In genomic region chr3:119239421-119239820, GRCh38 we compare ENCODE assay signal across 8 cellular contexts. TPM values are rescaled to one million over a fixed set of nuclear protein-coding genes. Genes with fewer than 3 reads are reported as not detected.
DNase-seq lines count a peak whose midpoint lies in the region; ATAC-seq and TF ChIP-seq lines count a peak whose summit lies in the region.

No MANE protein-coding gene starts in this region.

- peaks cover 24% of the 10 kb centered on the region for H3K4me1 Mint-ChIP-seq in T-helper 17 cell
- H3K4me1 Mint-ChIP-seq in stimulated activated memory B cell treated with anti-CD40 and anti-IgM and Interleukin-4, amounts not matched to agents 10 μg/mL and 1 μg/mL and 100 μg/mL, for 72 hours = peaks cover 25% of the 10 kb centered on the region

- H3K27me3 Mint-ChIP-seq in T-helper 17 cell = no peaks in the 10 kb centered on the region
- H3K27me3 Mint-ChIP-seq in stimulated activated memory B cell treated with anti-CD40 and anti-IgM and Interleukin-4, amounts not matched to agents 10 μg/mL and 1 μg/mL and 100 μg/mL, for 72 hours = no peaks in the 10 kb centered on the region

- DNase-seq in NCI-H2227 treated with DMSO at 0.1 percent for 48 hours (lab: John Stamatoyannopoulos, UW) = peak; percentile 0
- DNase-seq in NCI-H2227 (lab: John Stamatoyannopoulos, UW; ENCODE audit: unreplicated experiment) = no peak
- no peak for DNase-seq in T-helper 17 cell
- DNase-seq in GDM1 (lab: John Stamatoyannopoulos, UW) = no peak
- no peak for DNase-seq in NCI-H146 treated with DMSO at 0.1 percent for 48 hours (lab: John Stamatoyannopoulos, UW; ENCODE audit: unreplicated experiment)
- no peak for DNase-seq in NCI-H1092 (lab: John Stamatoyannopoulos, UW)

- no peaks in the 10 kb centered on the region for H3K27me3 ChIP-seq in gastroesophageal sphincter

- no peak for TF ChIP-seq EP300 in gastroesophageal sphincter (IDR thresholded peaks at IDR 0.05)

- peaks cover 3 to 39% (median 5%) of the 10 kb centered on the region in 3 donors for H3K4me1 ChIP-seq in gastroesophageal sphincter

- ATAC-seq in T-helper 17 cell = no peak
- ATAC-seq in gastroesophageal sphincter = no peak
- no peak for ATAC-seq in stimulated activated memory B cell treated with anti-CD40 and anti-IgM and Interleukin-4, amounts not matched to agents 10 μg/mL and 1 μg/mL and 100 μg/mL, for 72 hours

- H3K36me3 ChIP-seq in gastroesophageal sphincter = peaks cover 0 to 25% of the 10 kb centered on the region in 2 donors

- H3K27ac Mint-ChIP-seq in T-helper 17 cell = peak overlapping the region; percentile 96
- peak overlapping the region; percentile 61 for H3K27ac Mint-ChIP-seq in stimulated activated memory B cell treated with anti-CD40 and anti-IgM and Interleukin-4, amounts not matched to agents 10 μg/mL and 1 μg/mL and 100 μg/mL, for 72 hours

- no peak for TF ChIP-seq POLR2A in gastroesophageal sphincter (IDR thresholded peaks at IDR 0.05)

- WGBS in gastroesophageal sphincter (ENCODE audit: low coverage in 1 of 2), 2 donors = 31 to 39% methylated on average over 3 of the region's 3 CpGs

- peak overlapping the region; percentile 92 for H3K4me3 Mint-ChIP-seq in T-helper 17 cell
- peak overlapping the region; percentile 80 for H3K4me3 Mint-ChIP-seq in stimulated activated memory B cell treated with anti-CD40 and anti-IgM and Interleukin-4, amounts not matched to agents 10 μg/mL and 1 μg/mL and 100 μg/mL, for 72 hours

- H3K9me3 ChIP-seq in T-helper 17 cell (ENCODE audit: control insufficient read depth, low read length, poor library complexity, severe bottlenecking) (no peaks in the 10 kb centered on the region), gastroesophageal sphincter (no peaks in the 10 kb centered on the region)

- H3K4me3 ChIP-seq in gastroesophageal sphincter = peak overlapping the region in 1 of 2 donors; percentile 78

- H3K9me3 Mint-ChIP-seq in stimulated activated memory B cell treated with anti-CD40 and anti-IgM and Interleukin-4, amounts not matched to agents 10 μg/mL and 1 μg/mL and 100 μg/mL, for 72 hours = no peaks in the 10 kb centered on the region

- H3K27ac ChIP-seq in gastroesophageal sphincter = peak overlapping the region in 3 of 4 donors; percentile 41 to 97 (median 95)

- peaks cover 2% of the 10 kb centered on the region for H3K36me3 Mint-ChIP-seq in T-helper 17 cell (ENCODE audit: low read depth)
- H3K36me3 Mint-ChIP-seq in stimulated activated memory B cell treated with anti-CD40 and anti-IgM and Interleukin-4, amounts not matched to agents 10 μg/mL and 1 μg/mL and 100 μg/mL, for 72 hours = peaks cover 25% of the 10 kb centered on the region

- no peak for TF ChIP-seq CTCF in gastroesophageal sphincter (IDR thresholded peaks at IDR 0.05)

RNA-seq across cellular contexts. Expression of gene B4GALT4, which starts 1.3 kb away (rescaled TPM):
- 10 to 100 TPM; 14.6 to 24.7 TPM for total RNA-seq in T-helper 17 cell
- 10 to 100 TPM; 15.6 to 23.9 (median 17.5) TPM for total RNA-seq in gastroesophageal sphincter

RNA-seq across cellular contexts. Expression of gene ARHGAP31, which starts 54.8 kb away (rescaled TPM):
- total RNA-seq in T-helper 17 cell = 10 to 100 TPM; 11.4 to 11.8 TPM
- 10 to 100 TPM; 19.8 to 28.7 (median 22.6) TPM for total RNA-seq in gastroesophageal sphincter
